8 cellular contexts compared by ENCODE assay signal in genomic region chr9:84296146-84296843, GRCh38. TPM values are rescaled to one million over a fixed set of nuclear protein-coding genes. Genes with fewer than 3 reads are reported as not detected.
DNase-seq lines count a peak whose midpoint lies in the region; ATAC-seq, FAIRE-seq and TF ChIP-seq lines count a peak whose summit lies in the region.

No MANE protein-coding gene starts in this region.

- DNase-seq in GM12892 (ENCODE audit: insufficient read length) (no peak), SK-N-SH (no peak), choroid plexus epithelial cell (ENCODE audit: low read depth) (peak; percentile 81), inferior parietal cortex (ENCODE audit: extremely low spot score) (no peak), midbrain (lab: John Stamatoyannopoulos, UW) (no peak), DMS 273 treated with DMSO at 0.1 percent for 48 hours (lab: John Stamatoyannopoulos, UW) (no peak)
- peak; percentile 15 to 46 (median 41) for DNase-seq in stimulated activated CD4-positive, alpha-beta T cell treated with anti-CD3 and anti-CD28 coated beads, TNF-alpha, amount 100 ng/mL, for 48 hours (ENCODE audit: low read depth in 3 of 3)

- H3K36me3 ChIP-seq in SK-N-SH (replicated peaks in 1 of 2; ENCODE audit: control insufficient read depth in 1 of 2, insufficient read depth in 2 of 2, low read length in 1 of 2): no peaks in the 10 kb centered on the region

- H3K4me2 ChIP-seq in SK-N-SH: peak overlapping the region; percentile 65

- TF ChIP-seq POLR2A in GM12892 (IDR thresholded peaks at IDR 0.05; ENCODE audit: low read depth, low read length): no peak

- H4K20me1 ChIP-seq in SK-N-SH (ENCODE audit: insufficient read depth): no peaks in the 10 kb centered on the region

- H3K9me3 ChIP-seq in SK-N-SH: no peaks in the 10 kb centered on the region

- H3K27ac ChIP-seq in SK-N-SH (ENCODE audit: low read depth in 2 of 2, low read length in 1 of 2): peak overlapping the region in 1 of 2 experiments; percentile 80; a peak in 3 of 4 replicates

- peaks cover 0 to 19% of the 10 kb centered on the region in 2 experiments; a peak in 2 of 4 replicates for H3K4me1 ChIP-seq in SK-N-SH (ENCODE audit: control insufficient read depth in 1 of 2, insufficient read depth in 2 of 2, low read depth in 1 of 2, low read length in 1 of 2)

- POLR2A ChIA-PET in SK-N-SH (lab: Yijun Ruan, JAX): no interaction called here

- no peaks in the 10 kb centered on the region for H3K79me2 ChIP-seq in SK-N-SH (ENCODE audit: insufficient read depth)

- H3F3A ChIP-seq in SK-N-SH (replicated peaks; ENCODE audit: insufficient read depth): peaks cover 4% of the 10 kb centered on the region

- no peaks in the 10 kb centered on the region for H3K9me2 ChIP-seq in SK-N-SH

- H2AFZ ChIP-seq in SK-N-SH (ENCODE audit: low read depth): peak overlapping the region; percentile 79

- 0 out of 4 replicates have a peak overlapping the region, but pooled peaks of 1 of the 2 experiments have one; percentile 2 for H3K4me3 ChIP-seq in SK-N-SH (ENCODE audit: low read depth in 2 of 2, low read length in 1 of 2)
- no peak overlapping the region for H3K4me3 ChIP-seq in choroid plexus epithelial cell (ENCODE audit: low read depth, low read length)

- H3K9ac ChIP-seq in SK-N-SH: peak overlapping the region; percentile 45

- peak; percentile 75 for FAIRE-seq in GM12892 (lab: Jason Lieb, UNC)

- peak; percentile 52 for ATAC-seq in HG02623 (IDR thresholded peaks at IDR 0.05; ENCODE audit: unreplicated experiment)

- no peak for TF ChIP-seq CTCF in SK-N-SH (IDR thresholded peaks at IDR 0.05)
- TF ChIP-seq CTCF in choroid plexus epithelial cell (conservative IDR thresholded peaks at IDR 0.05; ENCODE audit: low read depth, low read length): no peak

- CTCF ChIA-PET in SK-N-SH (lab: Yijun Ruan, JAX): interaction anchor here (1.1 to 2.2 kb wide), 3 partner anchors 24 to 359 kb away, joined by 3 to 12 read pairs (median 3); no protein-coding TSS in a partner anchor

- TF ChIP-seq RAD21 in SK-N-SH (IDR thresholded peaks at IDR 0.05; ENCODE audit: low read length): no peak

- peak in 1 of 2 experiments; percentile 22; a peak in 1 of 4 replicates for TF ChIP-seq EP300 in SK-N-SH (IDR thresholded peaks at IDR 0.05; ENCODE audit: borderline replicate concordance in 1 of 2, low read depth in 1 of 2, low read length in 1 of 2)

- WGBS in SK-N-SH (ENCODE audit: low lambda C conversion rate): 51% methylated on average over 4 of the region's 7 CpGs

- no peaks in the 10 kb centered on the region for H3K27me3 ChIP-seq in SK-N-SH (ENCODE audit: insufficient read depth)

TF ChIP-seq in SK-N-SH, 30 proteins besides CTCF, POLR2A, EP300 and RAD21:
- TF ChIP-seq PBX3 (IDR thresholded peaks at IDR 0.05) (peak; percentile 19; the same call in 1 of the 2 replicates), FOXM1 (IDR thresholded peaks at IDR 0.05; ENCODE audit: low read depth) (no peak), FOXJ3 (CRISPR knock-in tag; IDR thresholded peaks at IDR 0.05) (no peak), SIN3A (IDR thresholded peaks at IDR 0.05; ENCODE audit: borderline replicate concordance, low read depth, low read length) (no peak), TAF1 (IDR thresholded peaks at IDR 0.05; ENCODE audit: borderline replicate concordance, low read depth, low read length) (no peak), FOSL2 (IDR thresholded peaks at IDR 0.05; ENCODE audit: borderline replicate concordance, low read depth) (peak; percentile 43; the same call in 1 of the 2 replicates), JUND (IDR thresholded peaks at IDR 0.05) (peak; percentile 18; the same call in 1 of the 2 replicates), EZH2phosphoT487 (IDR thresholded peaks at IDR 0.05; ENCODE audit: borderline replicate concordance, low read depth) (no peak), IRF3 (IDR thresholded peaks at IDR 0.05; ENCODE audit: low read depth, low read length) (no peak), MEF2A (IDR thresholded peaks at IDR 0.05; ENCODE audit: borderline replicate concordance, low read depth) (no peak), MAX (IDR thresholded peaks at IDR 0.05; ENCODE audit: low read depth) (peak; percentile 64), POLR2AphosphoS5 (IDR thresholded peaks at IDR 0.05; ENCODE audit: low read depth, low read length) (no peak), TCF12 (IDR thresholded peaks at IDR 0.05) (peak; percentile 46; the same call in 1 of the 2 replicates), MXI1 (IDR thresholded peaks at IDR 0.05; ENCODE audit: low read depth, low read length) (no peak), TEAD4 (IDR thresholded peaks at IDR 0.05; ENCODE audit: borderline replicate concordance, insufficient read depth) (no peak), GABPA (IDR thresholded peaks at IDR 0.05; ENCODE audit: low read depth) (no peak), ELF1 (IDR thresholded peaks at IDR 0.05) (no peak), ZBTB33 (IDR thresholded peaks at IDR 0.05; ENCODE audit: borderline replicate concordance, low read depth) (no peak), SMC3 (IDR thresholded peaks at IDR 0.05; ENCODE audit: low read depth, low read length) (no peak), RFX5 (IDR thresholded peaks at IDR 0.05; ENCODE audit: low read length) (no peak), USF2 (IDR thresholded peaks at IDR 0.05; ENCODE audit: borderline replicate concordance, low read depth, low read length) (no peak), YY1 (IDR thresholded peaks at IDR 0.05; ENCODE audit: low read depth) (no peak)

RNA-seq across cellular contexts. Expression of gene SLC28A3, which starts 44.3 kb away (rescaled TPM):
- polyA plus RNA-seq in GM12892 (2012; ENCODE audit: missing spikeins): 0.11 TPM
- 0.23 and 0.45 TPM in 2 replicates for polyA plus RNA-seq in SK-N-SH (2012; rRNA removed)
- polyA plus RNA-seq in SK-N-SH (2012; cell fraction: cytosol; rRNA removed): 0.32 and 0.35 TPM in 2 replicates
- polyA plus RNA-seq in SK-N-SH (2012; cell fraction: nucleus; rRNA removed): 0.16 and 0.48 TPM in 2 replicates

Comparison
In these comparisons a context has a peak if more than half of its experiments do, and no peak if none do; other contexts are left out.
1. DNase-seq: peak in choroid plexus epithelial cell (single experiment) and stimulated activated CD4-positive, alpha-beta T cell treated with anti-CD3 and anti-CD28 coated beads, TNF-alpha, amount 100 ng/mL, for 48 hours (3 of 3); none in GM12892 (single experiment), SK-N-SH (single experiment), inferior parietal cortex (single experiment), midbrain (single experiment) and DMS 273 treated with DMSO at 0.1 percent for 48 hours (single experiment).